In genomic region chr5:14142856-14143508, GRCh38 we compare ENCODE assay signal across 1 cellular context.
A peak's percentile ranks its signal among the peaks of the same experiment; 100 is the strongest.
TF ChIP-seq lines count a peak whose summit lies in the region.

Gene TRIO, plus strand, starts transcription at chr5:14143342. Its CDS starts 384 bp downstream, at chr5:14143726.

TF ChIP-seq in GM12878, 131 proteins besides CTCF, POLR2A, EP300 and RAD21 (continued from another document and continues in another):
- TF ChIP-seq PRDM15 (CRISPR knock-in tag; IDR thresholded peaks at IDR 0.05) (no peak), ZBTB4 (CRISPR knock-in tag; IDR thresholded peaks at IDR 0.05) (no peak), IKZF2 (IDR thresholded peaks at IDR 0.05) (peak; percentile 22 to 67; a peak in 3 of 4 replicates), DPF2 (IDR thresholded peaks at IDR 0.05) (peak; percentile 74), MTA2 (IDR thresholded peaks at IDR 0.05; ENCODE audit: low read depth) (no peak), PAX8 (IDR thresholded peaks at IDR 0.05) (no peak), TCF12 (IDR thresholded peaks at IDR 0.05; ENCODE audit: low read depth, low read length) (no peak), MYB (IDR thresholded peaks at IDR 0.05; ENCODE audit: borderline replicate concordance, low read depth, low read length) (no peak), ZSCAN29 (IDR thresholded peaks at IDR 0.05) (peak; percentile 84; the same call in 1 of the 2 replicates), NR2F1 (conservative IDR thresholded peaks at IDR 0.05) (no peak), NFIC (IDR thresholded peaks at IDR 0.05; ENCODE audit: low read depth, low read length) (no peak), TAF1 (IDR thresholded peaks at IDR 0.05; ENCODE audit: borderline replicate concordance, low read depth, low read length) (peak; percentile 62; the same call in 1 of the 2 replicates), GABPA (IDR thresholded peaks at IDR 0.05; ENCODE audit: low read depth) (no peak), ZNF217 (IDR thresholded peaks at IDR 0.05) (0 out of 2 replicates have a peak, but pooled peaks have one; percentile 16), POU2F2 (IDR thresholded peaks at IDR 0.05; ENCODE audit: borderline replicate concordance, low read depth, low read length) (no peak), ELK1 (IDR thresholded peaks at IDR 0.05; ENCODE audit: low read depth, low read length) (no peak), BHLHE40 (IDR thresholded peaks at IDR 0.05; ENCODE audit: borderline replicate concordance in 1 of 2, low read depth in 2 of 2, low read length in 1 of 2) (peak; percentile 64 to 88; a peak in 3 of 4 replicates), YY1 (IDR thresholded peaks at IDR 0.05; ENCODE audit: low read depth, low read length) (peak; percentile 83; the same call in 1 of the 2 replicates), ZBED1 (IDR thresholded peaks at IDR 0.05; ENCODE audit: borderline replicate concordance) (no peak), EED (IDR thresholded peaks at IDR 0.05; ENCODE audit: low read depth) (peak; percentile 41; the same call in 1 of the 2 replicates), ZNF24 (IDR thresholded peaks at IDR 0.05) (no peak), GATAD2B (conservative IDR thresholded peaks at IDR 0.05; ENCODE audit: low read depth) (no peak; the same call in 1 of the 2 replicates), EZH2 (IDR thresholded peaks at IDR 0.05; ENCODE audit: borderline replicate concordance, control insufficient read depth, low read depth, low read length) (no peak), BACH1 (IDR thresholded peaks at IDR 0.05; ENCODE audit: borderline replicate concordance) (peak; percentile 30; the same call in 1 of the 2 replicates), JUND (IDR thresholded peaks at IDR 0.05; ENCODE audit: low read depth, low read length) (no peak), FOXK2 (IDR thresholded peaks at IDR 0.05) (no peak), POLR2AphosphoS2 (IDR thresholded peaks at IDR 0.05; ENCODE audit: low read depth, low read length) (no peak)
- TF ChIP-seq, protein P1, sequence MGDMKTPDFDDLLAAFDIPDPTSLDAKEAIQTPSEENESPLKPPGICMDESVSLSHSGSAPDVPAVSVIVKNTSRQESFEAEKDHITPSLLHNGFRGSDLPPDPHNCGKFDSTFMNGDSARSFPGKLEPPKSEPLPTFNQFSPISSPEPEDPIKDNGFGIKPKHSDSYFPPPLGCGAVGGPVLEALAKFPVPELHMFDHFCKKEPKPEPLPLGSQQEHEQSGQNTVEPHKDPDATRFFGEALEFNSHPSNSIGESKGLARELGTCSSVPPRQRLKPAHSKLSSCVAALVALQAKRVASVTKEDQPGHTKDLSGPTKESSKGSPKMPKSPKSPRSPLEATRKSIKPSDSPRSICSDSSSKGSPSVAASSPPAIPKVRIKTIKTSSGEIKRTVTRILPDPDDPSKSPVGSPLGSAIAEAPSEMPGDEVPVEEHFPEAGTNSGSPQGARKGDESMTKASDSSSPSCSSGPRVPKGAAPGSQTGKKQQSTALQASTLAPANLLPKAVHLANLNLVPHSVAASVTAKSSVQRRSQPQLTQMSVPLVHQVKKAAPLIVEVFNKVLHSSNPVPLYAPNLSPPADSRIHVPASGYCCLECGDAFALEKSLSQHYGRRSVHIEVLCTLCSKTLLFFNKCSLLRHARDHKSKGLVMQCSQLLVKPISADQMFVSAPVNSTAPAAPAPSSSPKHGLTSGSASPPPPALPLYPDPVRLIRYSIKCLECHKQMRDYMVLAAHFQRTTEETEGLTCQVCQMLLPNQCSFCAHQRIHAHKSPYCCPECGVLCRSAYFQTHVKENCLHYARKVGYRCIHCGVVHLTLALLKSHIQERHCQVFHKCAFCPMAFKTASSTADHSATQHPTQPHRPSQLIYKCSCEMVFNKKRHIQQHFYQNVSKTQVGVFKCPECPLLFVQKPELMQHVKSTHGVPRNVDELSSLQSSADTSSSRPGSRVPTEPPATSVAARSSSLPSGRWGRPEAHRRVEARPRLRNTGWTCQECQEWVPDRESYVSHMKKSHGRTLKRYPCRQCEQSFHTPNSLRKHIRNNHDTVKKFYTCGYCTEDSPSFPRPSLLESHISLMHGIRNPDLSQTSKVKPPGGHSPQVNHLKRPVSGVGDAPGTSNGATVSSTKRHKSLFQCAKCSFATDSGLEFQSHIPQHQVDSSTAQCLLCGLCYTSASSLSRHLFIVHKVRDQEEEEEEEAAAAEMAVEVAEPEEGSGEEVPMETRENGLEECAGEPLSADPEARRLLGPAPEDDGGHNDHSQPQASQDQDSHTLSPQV (IDR thresholded peaks at IDR 0.05), result peak; percentile 73; the same call in 1 of the 2 replicates
- TF ChIP-seq, protein P2, sequence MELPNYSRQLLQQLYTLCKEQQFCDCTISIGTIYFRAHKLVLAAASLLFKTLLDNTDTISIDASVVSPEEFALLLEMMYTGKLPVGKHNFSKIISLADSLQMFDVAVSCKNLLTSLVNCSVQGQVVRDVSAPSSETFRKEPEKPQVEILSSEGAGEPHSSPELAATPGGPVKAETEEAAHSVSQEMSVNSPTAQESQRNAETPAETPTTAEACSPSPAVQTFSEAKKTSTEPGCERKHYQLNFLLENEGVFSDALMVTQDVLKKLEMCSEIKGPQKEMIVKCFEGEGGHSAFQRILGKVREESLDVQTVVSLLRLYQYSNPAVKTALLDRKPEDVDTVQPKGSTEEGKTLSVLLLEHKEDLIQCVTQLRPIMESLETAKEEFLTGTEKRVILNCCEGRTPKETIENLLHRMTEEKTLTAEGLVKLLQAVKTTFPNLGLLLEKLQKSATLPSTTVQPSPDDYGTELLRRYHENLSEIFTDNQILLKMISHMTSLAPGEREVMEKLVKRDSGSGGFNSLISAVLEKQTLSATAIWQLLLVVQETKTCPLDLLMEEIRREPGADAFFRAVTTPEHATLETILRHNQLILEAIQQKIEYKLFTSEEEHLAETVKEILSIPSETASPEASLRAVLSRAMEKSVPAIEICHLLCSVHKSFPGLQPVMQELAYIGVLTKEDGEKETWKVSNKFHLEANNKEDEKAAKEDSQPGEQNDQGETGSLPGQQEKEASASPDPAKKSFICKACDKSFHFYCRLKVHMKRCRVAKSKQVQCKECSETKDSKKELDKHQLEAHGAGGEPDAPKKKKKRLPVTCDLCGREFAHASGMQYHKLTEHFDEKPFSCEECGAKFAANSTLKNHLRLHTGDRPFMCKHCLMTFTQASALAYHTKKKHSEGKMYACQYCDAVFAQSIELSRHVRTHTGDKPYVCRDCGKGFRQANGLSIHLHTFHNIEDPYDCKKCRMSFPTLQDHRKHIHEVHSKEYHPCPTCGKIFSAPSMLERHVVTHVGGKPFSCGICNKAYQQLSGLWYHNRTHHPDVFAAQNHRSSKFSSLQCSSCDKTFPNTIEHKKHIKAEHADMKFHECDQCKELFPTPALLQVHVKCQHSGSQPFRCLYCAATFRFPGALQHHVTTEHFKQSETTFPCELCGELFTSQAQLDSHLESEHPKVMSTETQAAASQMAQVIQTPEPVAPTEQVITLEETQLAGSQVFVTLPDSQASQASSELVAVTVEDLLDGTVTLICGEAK (IDR thresholded peaks at IDR 0.05; ENCODE audit: borderline replicate concordance), result no peak
- TF ChIP-seq, protein P3, sequence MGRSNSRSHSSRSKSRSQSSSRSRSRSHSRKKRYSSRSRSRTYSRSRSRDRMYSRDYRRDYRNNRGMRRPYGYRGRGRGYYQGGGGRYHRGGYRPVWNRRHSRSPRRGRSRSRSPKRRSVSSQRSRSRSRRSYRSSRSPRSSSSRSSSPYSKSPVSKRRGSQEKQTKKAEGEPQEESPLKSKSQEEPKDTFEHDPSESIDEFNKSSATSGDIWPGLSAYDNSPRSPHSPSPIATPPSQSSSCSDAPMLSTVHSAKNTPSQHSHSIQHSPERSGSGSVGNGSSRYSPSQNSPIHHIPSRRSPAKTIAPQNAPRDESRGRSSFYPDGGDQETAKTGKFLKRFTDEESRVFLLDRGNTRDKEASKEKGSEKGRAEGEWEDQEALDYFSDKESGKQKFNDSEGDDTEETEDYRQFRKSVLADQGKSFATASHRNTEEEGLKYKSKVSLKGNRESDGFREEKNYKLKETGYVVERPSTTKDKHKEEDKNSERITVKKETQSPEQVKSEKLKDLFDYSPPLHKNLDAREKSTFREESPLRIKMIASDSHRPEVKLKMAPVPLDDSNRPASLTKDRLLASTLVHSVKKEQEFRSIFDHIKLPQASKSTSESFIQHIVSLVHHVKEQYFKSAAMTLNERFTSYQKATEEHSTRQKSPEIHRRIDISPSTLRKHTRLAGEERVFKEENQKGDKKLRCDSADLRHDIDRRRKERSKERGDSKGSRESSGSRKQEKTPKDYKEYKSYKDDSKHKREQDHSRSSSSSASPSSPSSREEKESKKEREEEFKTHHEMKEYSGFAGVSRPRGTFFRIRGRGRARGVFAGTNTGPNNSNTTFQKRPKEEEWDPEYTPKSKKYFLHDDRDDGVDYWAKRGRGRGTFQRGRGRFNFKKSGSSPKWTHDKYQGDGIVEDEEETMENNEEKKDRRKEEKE (IDR thresholded peaks at IDR 0.05), result peak; percentile 66; the same call in 1 of the 2 replicates
- TF ChIP-seq, protein P4, sequence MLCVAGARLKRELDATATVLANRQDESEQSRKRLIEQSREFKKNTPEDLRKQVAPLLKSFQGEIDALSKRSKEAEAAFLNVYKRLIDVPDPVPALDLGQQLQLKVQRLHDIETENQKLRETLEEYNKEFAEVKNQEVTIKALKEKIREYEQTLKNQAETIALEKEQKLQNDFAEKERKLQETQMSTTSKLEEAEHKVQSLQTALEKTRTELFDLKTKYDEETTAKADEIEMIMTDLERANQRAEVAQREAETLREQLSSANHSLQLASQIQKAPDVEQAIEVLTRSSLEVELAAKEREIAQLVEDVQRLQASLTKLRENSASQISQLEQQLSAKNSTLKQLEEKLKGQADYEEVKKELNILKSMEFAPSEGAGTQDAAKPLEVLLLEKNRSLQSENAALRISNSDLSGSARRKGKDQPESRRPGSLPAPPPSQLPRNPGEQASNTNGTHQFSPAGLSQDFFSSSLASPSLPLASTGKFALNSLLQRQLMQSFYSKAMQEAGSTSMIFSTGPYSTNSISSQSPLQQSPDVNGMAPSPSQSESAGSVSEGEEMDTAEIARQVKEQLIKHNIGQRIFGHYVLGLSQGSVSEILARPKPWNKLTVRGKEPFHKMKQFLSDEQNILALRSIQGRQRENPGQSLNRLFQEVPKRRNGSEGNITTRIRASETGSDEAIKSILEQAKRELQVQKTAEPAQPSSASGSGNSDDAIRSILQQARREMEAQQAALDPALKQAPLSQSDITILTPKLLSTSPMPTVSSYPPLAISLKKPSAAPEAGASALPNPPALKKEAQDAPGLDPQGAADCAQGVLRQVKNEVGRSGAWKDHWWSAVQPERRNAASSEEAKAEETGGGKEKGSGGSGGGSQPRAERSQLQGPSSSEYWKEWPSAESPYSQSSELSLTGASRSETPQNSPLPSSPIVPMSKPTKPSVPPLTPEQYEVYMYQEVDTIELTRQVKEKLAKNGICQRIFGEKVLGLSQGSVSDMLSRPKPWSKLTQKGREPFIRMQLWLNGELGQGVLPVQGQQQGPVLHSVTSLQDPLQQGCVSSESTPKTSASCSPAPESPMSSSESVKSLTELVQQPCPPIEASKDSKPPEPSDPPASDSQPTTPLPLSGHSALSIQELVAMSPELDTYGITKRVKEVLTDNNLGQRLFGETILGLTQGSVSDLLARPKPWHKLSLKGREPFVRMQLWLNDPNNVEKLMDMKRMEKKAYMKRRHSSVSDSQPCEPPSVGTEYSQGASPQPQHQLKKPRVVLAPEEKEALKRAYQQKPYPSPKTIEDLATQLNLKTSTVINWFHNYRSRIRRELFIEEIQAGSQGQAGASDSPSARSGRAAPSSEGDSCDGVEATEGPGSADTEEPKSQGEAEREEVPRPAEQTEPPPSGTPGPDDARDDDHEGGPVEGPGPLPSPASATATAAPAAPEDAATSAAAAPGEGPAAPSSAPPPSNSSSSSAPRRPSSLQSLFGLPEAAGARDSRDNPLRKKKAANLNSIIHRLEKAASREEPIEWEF (IDR thresholded peaks at IDR 0.05; ENCODE audit: insufficient replicate concordance, low read depth, low read length), result no peak
